In genomic region chr5:108884736-108885135, GRCh38 we compare ENCODE assay signal across 14 cellular contexts.
DNase-seq lines count a peak whose midpoint lies in the region; ATAC-seq, FAIRE-seq and TF ChIP-seq lines count a peak whose summit lies in the region.
"Had no signal": no experiment of that assay in that cellular context is flagged by ENCODE, and none has a peak within 500 bp of the region (broad histone marks: within the 10 kb centered on the region; RNA-seq: fewer than 3 reads in every experiment).

No MANE protein-coding gene starts in this region.

- DNase-seq in LHCN-M2 (ENCODE audit: low read depth) (peak; percentile 69), chondrocyte (ENCODE audit: low spot score) (no peak), left ventricle myocardium superior (no peak), NCI-H524 (lab: John Stamatoyannopoulos, UW) (no peak), frontal cortex (ENCODE audit: low spot score in 2 of 2) (no peak), GM12892 (ENCODE audit: insufficient read length) (no peak)
- DNase-seq: activated T-cell treated with anti-CD3 and anti-CD28 coated beads, Interleukin-2, amount 50 U/mL, for 1 hour; amygdala; COR-L47; KBM-7; natural killer cell; NCI-H187 treated with DMSO at 0.1 percent for 48 hours; tibial artery had no signal

- peak; percentile 76 for ATAC-seq in left ventricle myocardium superior
- ATAC-seq: natural killer cell had no signal

- H3K4me1 ChIP-seq in skeletal muscle tissue (ENCODE audit: control insufficient read depth in 3 of 3, insufficient read depth in 3 of 3, low read length in 3 of 3): no peaks in the 10 kb centered on the region

- no peak overlapping the region for H3K4me3 ChIP-seq in skeletal muscle tissue (ENCODE audit: low read length in 3 of 3)
- H3K4me3 ChIP-seq: tibial artery had no signal

- no peak overlapping the region for H3K4me3 Mint-ChIP-seq in chondrocyte (ENCODE audit: unreplicated experiment)
- H3K4me3 Mint-ChIP-seq: natural killer cell had no signal

- no peak for TF ChIP-seq POLR2A in GM12892 (IDR thresholded peaks at IDR 0.05; ENCODE audit: low read depth, low read length)

- H3K36me3 Mint-ChIP-seq in chondrocyte (ENCODE audit: low read depth): peaks cover 6% of the 10 kb centered on the region
- H3K36me3 Mint-ChIP-seq: natural killer cell had no signal

- H3K27me3 ChIP-seq in skeletal muscle tissue (ENCODE audit: control insufficient read depth in 3 of 3, insufficient read depth in 3 of 3, low read length in 3 of 3): no peaks in the 10 kb centered on the region
- H3K27me3 ChIP-seq: tibial artery had no signal

- intact Hi-C loops in left ventricle myocardium superior (cut with micrococcal nuclease): no loop called here

- H3K27ac ChIP-seq in skeletal muscle tissue (ENCODE audit: low read depth, low read length): peak overlapping the region; percentile 3

- peaks cover 23% of the 10 kb centered on the region for H3K4me1 Mint-ChIP-seq in chondrocyte (ENCODE audit: low read depth)
- H3K4me1 Mint-ChIP-seq: natural killer cell had no signal

- peak overlapping the region; percentile 82 for H3K27ac Mint-ChIP-seq in chondrocyte (ENCODE audit: unreplicated experiment)
- H3K27ac Mint-ChIP-seq: natural killer cell had no signal

- H3K36me3 ChIP-seq in skeletal muscle tissue (ENCODE audit: control insufficient read depth in 3 of 3, insufficient read depth in 3 of 3, low read length in 3 of 3): no peaks in the 10 kb centered on the region

- no peaks in the 10 kb centered on the region for H3K9me3 ChIP-seq in skeletal muscle tissue (ENCODE audit: control insufficient read depth in 3 of 3, low read length in 3 of 3)
- H3K9me3 ChIP-seq: tibial artery had no signal

- no peak for TF ChIP-seq CTCF in chondrocyte (IDR thresholded peaks at IDR 0.05)

- H3K9me3 Mint-ChIP-seq in chondrocyte (ENCODE audit: low read depth): peaks cover 3% of the 10 kb centered on the region

- H3K9ac ChIP-seq in skeletal muscle tissue (ENCODE audit: low read depth in 1 of 3, low read length in 3 of 3): no peak overlapping the region

- H3K27me3 Mint-ChIP-seq in chondrocyte (ENCODE audit: low read depth): no peaks in the 10 kb centered on the region

- no peak for FAIRE-seq in frontal cortex (lab: Jason Lieb, UNC)
- FAIRE-seq in GM12892 (lab: Jason Lieb, UNC): no peak
